In genomic region chr2:96541326-96541725, GRCh38 we compare ENCODE assay signal across 22 cellular contexts. TPM values are rescaled to one million over a fixed set of nuclear protein-coding genes. Genes with fewer than 3 reads are reported as not detected.
DNase-seq lines count a peak whose midpoint lies in the region; ATAC-seq, FAIRE-seq and TF ChIP-seq lines count a peak whose summit lies in the region.
"Had no signal": no experiment of that assay in that cellular context is flagged by ENCODE, and none has a peak within 500 bp of the region (broad histone marks: within the 10 kb centered on the region; RNA-seq: fewer than 3 reads in every experiment).

No MANE protein-coding gene starts in this region.

- no peaks in the 10 kb centered on the region for H3K27me3 Mint-ChIP-seq in T-helper 1 cell treated with Interleukin-12 subunit alpha and Interleukin-12 subunit beta and Interleukin-4 antibody, amounts not matched to agents 30 μg/mL and 1 μg/mL, for 36 hours (ENCODE audit: low read depth)
- no peaks in the 10 kb centered on the region for H3K27me3 Mint-ChIP-seq in T-helper 17 cell

- DNase-seq in T-helper 1 cell (no peak), GM03348 (ENCODE audit: low spot score) (peak; percentile 52), T-helper 17 cell (no peak), foreskin fibroblast (peak; percentile 85 to 88), D721Med (ENCODE audit: insufficient read length, low spot score) (no peak)
- DNase-seq in activated CD8-positive, alpha-beta memory T cell treated with anti-CD3 and anti-CD28 coated beads, Interleukin-2, amount 50 U/mL, for 48 hours = no peak
- DNase-seq: 8988T; NCI-H1105; NCI-H510A; NK-92 treated with Interleukin-12 subunit alpha and Interleukin-12 subunit beta, amount 100 ng/mL, for 24 hours; pancreas; right cardiac atrium; uterus had no signal

- peak overlapping the region; percentile 46 for H3K4me3 Mint-ChIP-seq in T-helper 1 cell treated with Interleukin-12 subunit alpha and Interleukin-12 subunit beta and Interleukin-4 antibody, amounts not matched to agents 30 μg/mL and 1 μg/mL, for 36 hours
- no peak overlapping the region for H3K4me3 Mint-ChIP-seq in T-helper 17 cell
- H3K4me3 Mint-ChIP-seq: GM23338, WTC11 had no signal

- no peak overlapping the region for H3K27ac Mint-ChIP-seq in T-helper 1 cell treated with Interleukin-12 subunit alpha and Interleukin-12 subunit beta and Interleukin-4 antibody, amounts not matched to agents 30 μg/mL and 1 μg/mL, for 36 hours
- peak overlapping the region; percentile 98 for H3K27ac Mint-ChIP-seq in T-helper 17 cell
- H3K27ac Mint-ChIP-seq: GM23338, WTC11 had no signal

- H3K36me3 Mint-ChIP-seq in T-helper 1 cell treated with Interleukin-12 subunit alpha and Interleukin-12 subunit beta and Interleukin-4 antibody, amounts not matched to agents 30 μg/mL and 1 μg/mL, for 36 hours (ENCODE audit: low read depth) = peaks cover 71% of the 10 kb centered on the region
- peaks cover 5% of the 10 kb centered on the region for H3K36me3 Mint-ChIP-seq in T-helper 17 cell (ENCODE audit: low read depth)

- no peaks in the 10 kb centered on the region for H3K9me3 Mint-ChIP-seq in T-helper 1 cell treated with Interleukin-12 subunit alpha and Interleukin-12 subunit beta and Interleukin-4 antibody, amounts not matched to agents 30 μg/mL and 1 μg/mL, for 36 hours

- ATAC-seq in T-helper 17 cell (no peak), HG03439 (IDR thresholded peaks at IDR 0.05; ENCODE audit: unreplicated experiment) (no peak)
- ATAC-seq: gastroesophageal sphincter, GM23338, pancreas, right cardiac atrium, WTC11 had no signal

- H3K4me3 ChIP-seq in foreskin fibroblast (ENCODE audit: low read depth in 1 of 2, low read length in 2 of 2) = no peak overlapping the region
- H3K4me3 ChIP-seq: BLaER1 treated with 17β-estradiol and CSF1 and Interleukin-3, amounts not matched to agents 10 nM and 100 nM; gastroesophageal sphincter; GM23338; pancreas; Peyer's patch; uterus had no signal

- no peaks in the 10 kb centered on the region for H3K9me3 ChIP-seq in T-helper 17 cell (ENCODE audit: control insufficient read depth, low read length, poor library complexity, severe bottlenecking)
- H3K9me3 ChIP-seq: gastroesophageal sphincter, pancreas, Peyer's patch, uterus had no signal

- peaks cover 58% of the 10 kb centered on the region for H3K4me1 Mint-ChIP-seq in T-helper 1 cell treated with Interleukin-12 subunit alpha and Interleukin-12 subunit beta and Interleukin-4 antibody, amounts not matched to agents 30 μg/mL and 1 μg/mL, for 36 hours (ENCODE audit: low read depth)
- peaks cover 56% of the 10 kb centered on the region for H3K4me1 Mint-ChIP-seq in T-helper 17 cell

- no peak for FAIRE-seq in D721Med (lab: Jason Lieb, UNC)
- FAIRE-seq: pancreas had no signal

- TF ChIP-seq CTCF in foreskin fibroblast (IDR thresholded peaks at IDR 0.05; ENCODE audit: low read depth, low read length) (no peak), D721Med (IDR thresholded peaks at IDR 0.05; ENCODE audit: insufficient read depth, missing control alignments) (no peak)

RNA-seq across cellular contexts. Expression of gene ARID5A, which starts 4.8 kb away (rescaled TPM):
- 100 to 1,000 TPM; 126 to 139 TPM for total RNA-seq in T-helper 17 cell

RNA-seq across cellular contexts. Expression of gene NEURL3, which starts 36.2 kb away (rescaled TPM):
- total RNA-seq in T-helper 17 cell = under 1 TPM in 1 of 2 donors, not detected in 1; 0.44 TPM
- total RNA-seq: gastroesophageal sphincter, GM23338, myocyte, SK-MEL-5, uterus, WTC11 had no signal

Comparison
In these comparisons a context has a peak if more than half of its experiments do, and no peak if none do; other contexts are left out.
1. DNase-seq: peak in GM03348 (single experiment) and foreskin fibroblast (2 of 2); none in T-helper 1 cell (0 of 5), T-helper 17 cell (0 of 3), activated CD8-positive, alpha-beta memory T cell treated with anti-CD3 and anti-CD28 coated beads, Interleukin-2, amount 50 U/mL, for 48 hours (single experiment) and D721Med (single experiment).